In the genomic region with DNA sequence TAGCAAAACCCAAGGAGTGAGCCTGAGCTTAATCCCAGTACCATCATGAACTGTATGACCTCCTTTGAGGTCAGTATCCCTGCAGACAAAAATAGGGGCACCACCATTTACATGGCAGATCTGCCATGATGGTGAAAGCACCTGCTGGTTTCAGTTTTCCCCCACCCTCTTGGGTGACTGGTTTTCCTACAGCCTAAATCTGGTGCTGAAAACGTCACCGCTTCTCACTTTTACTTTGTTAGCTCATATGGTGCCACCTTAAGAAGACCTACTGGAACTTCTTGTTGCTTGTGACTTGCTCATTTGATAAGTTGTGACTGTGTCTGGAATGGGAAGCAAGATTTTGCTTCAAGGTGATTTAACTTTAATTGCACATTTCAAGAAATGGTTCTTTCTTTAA, we compare ENCODE assay signal across 9 cellular contexts. TPM values are rescaled to one million over a fixed set of nuclear protein-coding genes. Genes with fewer than 3 reads are reported as not detected.
DNase-seq lines count a peak whose midpoint lies in the region; ATAC-seq and TF ChIP-seq lines count a peak whose summit lies in the region.
"Had no signal": no experiment of that assay in that cellular context is flagged by ENCODE, and none has a peak within 500 bp of the region (broad histone marks: within the 10 kb centered on the region; RNA-seq: fewer than 3 reads in every experiment).

No MANE protein-coding gene starts in this region.

- H3K4me3 ChIP-seq in MM.1S (ENCODE audit: low read length), result peak overlapping the region; percentile 17; the same call in 1 of the 2 replicates
- no peak overlapping the region for H3K4me3 ChIP-seq in mucosa of descending colon
- H3K4me3 ChIP-seq in MG63, result no peak overlapping the region
- H3K4me3 ChIP-seq in breast epithelium, result no peak overlapping the region

- H3K36me3 Mint-ChIP-seq in HFFc6 (ENCODE audit: low read depth), result no peaks in the 10 kb centered on the region

- peaks cover 3% of the 10 kb centered on the region; the same call in 1 of the 2 replicates for H4K20me1 ChIP-seq in MM.1S (ENCODE audit: insufficient read depth, low read length)

- TF ChIP-seq POLR2A in breast epithelium (IDR thresholded peaks at IDR 0.05), result no peak

- peak overlapping the region; percentile 18; the same call in 1 of the 2 replicates for H3K9ac ChIP-seq in MM.1S (ENCODE audit: low read length)

- DNase-seq in MM.1S (peak; percentile 99), mucosa of descending colon (no peak), MG63 (no peak), cardiac septum (ENCODE audit: low spot score) (no peak), HFFc6 (no peak), breast epithelium (ENCODE audit: low spot score in 2 of 2) (no peak)
- DNase-seq: activated CD4-positive, CD25-positive, alpha-beta regulatory T cell had no signal

- no peak overlapping the region for H3K4me3 Mint-ChIP-seq in HFFc6

- peak overlapping the region; percentile 78 for H3K4me2 ChIP-seq in MM.1S (ENCODE audit: low read depth, low read length)

- intact Hi-C loops in mucosa of descending colon (cut with DNase I, micrococcal nuclease) (no loop called here), cardiac septum (cut with DNase I) (no loop called here), breast epithelium (cut with DNase I; ENCODE audit: low total_unique reads) (no loop called here)

- peak overlapping the region; percentile 64 for H3K27ac ChIP-seq in MM.1S (ENCODE audit: low read length)
- no peak overlapping the region for H3K27ac ChIP-seq in breast epithelium

- H3K9me3 ChIP-seq in MM.1S (replicated peaks; ENCODE audit: insufficient read depth, low read length), result no peaks in the 10 kb centered on the region
- no peaks in the 10 kb centered on the region for H3K9me3 ChIP-seq in mucosa of descending colon
- no peaks in the 10 kb centered on the region for H3K9me3 ChIP-seq in MG63
- no peaks in the 10 kb centered on the region for H3K9me3 ChIP-seq in breast epithelium

- no peak overlapping the region for H2AFZ ChIP-seq in MM.1S (ENCODE audit: low read length)

- H3K27ac Mint-ChIP-seq in HFFc6, result no peak overlapping the region

- ATAC-seq in GM18498 (IDR thresholded peaks at IDR 0.05; ENCODE audit: unreplicated experiment), result peak; percentile 59
- peak; percentile 57 for ATAC-seq in GM21576 (IDR thresholded peaks at IDR 0.05; ENCODE audit: unreplicated experiment)
- peak; percentile 10 for ATAC-seq in mucosa of descending colon

- peaks cover 33% of the 10 kb centered on the region for H3F3A ChIP-seq in MM.1S (ENCODE audit: insufficient read depth, low read length)

- H3K9me3 Mint-ChIP-seq in HFFc6, result no peaks in the 10 kb centered on the region

- no peaks in the 10 kb centered on the region for H3K27me3 Mint-ChIP-seq in HFFc6 (ENCODE audit: insufficient read depth)

- TF ChIP-seq CTCF in MM.1S (IDR thresholded peaks at IDR 0.05; ENCODE audit: low read length), result peak; percentile 11; the same call in 1 of the 2 replicates
- TF ChIP-seq CTCF in mucosa of descending colon (IDR thresholded peaks at IDR 0.05), result no peak
- no peak for TF ChIP-seq CTCF in HFFc6 (IDR thresholded peaks at IDR 0.05)
- TF ChIP-seq CTCF in breast epithelium (IDR thresholded peaks at IDR 0.05), result no peak

- no peaks in the 10 kb centered on the region for H3K36me3 ChIP-seq in MM.1S (replicated peaks; ENCODE audit: insufficient read depth, low read length)
- H3K36me3 ChIP-seq in mucosa of descending colon (ENCODE audit: low read depth), result no peaks in the 10 kb centered on the region
- H3K36me3 ChIP-seq in MG63, result no peaks in the 10 kb centered on the region
- H3K36me3 ChIP-seq in breast epithelium, result peaks cover 4% of the 10 kb centered on the region

- H3K4me1 ChIP-seq in MM.1S (ENCODE audit: low read length) (peaks cover 63% of the 10 kb centered on the region), mucosa of descending colon (ENCODE audit: low read depth) (peaks cover 12% of the 10 kb centered on the region), breast epithelium (peaks cover 0 to 15% of the 10 kb centered on the region in 2 donors)

- peaks cover 23% of the 10 kb centered on the region for H3K4me1 Mint-ChIP-seq in HFFc6 (ENCODE audit: low read depth)

- peaks cover 95% of the 10 kb centered on the region for H3K79me2 ChIP-seq in MM.1S (ENCODE audit: low read length)

- H3K27me3 ChIP-seq in MM.1S (replicated peaks; ENCODE audit: insufficient read depth, low read length), result no peaks in the 10 kb centered on the region
- H3K27me3 ChIP-seq in MG63, result peaks cover 2% of the 10 kb centered on the region; the same call in 1 of the 2 replicates
- H3K27me3 ChIP-seq in breast epithelium, result no peaks in the 10 kb centered on the region

- H3K9me2 ChIP-seq in MM.1S (replicated peaks; ENCODE audit: insufficient read depth, low read length), result no peaks in the 10 kb centered on the region

RNA-seq across cellular contexts. Expression of a gene that starts 5.1 kb away (rescaled TPM):
- 10 to 100 TPM; 42.6 to 60.0 (median 46.2) TPM for total RNA-seq in mucosa of descending colon
- total RNA-seq in MG63 (2014; rRNA removed; shearing (Covaris generic); ENCODE audit: low replicate concordance), result 30.9 and 43.4 TPM in 2 replicates
- total RNA-seq in cardiac septum, result 53.6 TPM
- total RNA-seq in HFFc6 (2021; fragmentation: NEBNext Ultra II Directional; extraction: Animal tissue kit (Norgen Biotek cat#: 25700)), result 10 to 100 TPM; 39.7 to 44.0 (median 42.0) TPM
- 10 to 100 TPM; 44.8 to 65.7 (median 61.6) TPM for total RNA-seq in breast epithelium

RNA-seq across cellular contexts. Expression of a gene that starts 45.7 kb away (rescaled TPM):
- total RNA-seq in mucosa of descending colon, result 10 to 100 TPM in 2 of 3 donors, 1 to 10 TPM in 1; 8.7 to 73.6 (median 10.7) TPM
- not detected in 2 replicates for total RNA-seq in MG63 (2014; rRNA removed; shearing (Covaris generic); ENCODE audit: low replicate concordance)
- 692 TPM for total RNA-seq in cardiac septum
- total RNA-seq in HFFc6 (2021; fragmentation: NEBNext Ultra II Directional; extraction: Animal tissue kit (Norgen Biotek cat#: 25700)), result under 1 TPM in 2 of 6 experiments, not detected in 4; 0.14 to 0.38 TPM
- total RNA-seq in breast epithelium, result 1,000 to 10,000 TPM in 2 of 3 donors, 100 to 1,000 TPM in 1; 651 to 2,224 (median 1,247) TPM
